Comparison of ENCODE assay signal across 9 cellular contexts in genomic region chrX:98077440-98077839, GRCh38.
"Had no signal": no experiment of that assay in that cellular context is flagged by ENCODE, and none has a peak within 500 bp of the region (broad histone marks: within the 10 kb centered on the region; RNA-seq: fewer than 3 reads in every experiment).

No MANE protein-coding gene starts in this region.

- H3K27ac Mint-ChIP-seq: IgD-negative memory B cell had no signal

- H3K27me3 Mint-ChIP-seq: IgD-negative memory B cell had no signal

- DNase-seq: IMR-90, Karpas-422, KBM-7, KG1 had no signal

- H3K4me1 Mint-ChIP-seq: IgD-negative memory B cell had no signal

- H3K9ac ChIP-seq: KMS-11 had no signal

- H3K36me3 Mint-ChIP-seq: IgD-negative memory B cell had no signal

- FAIRE-seq: HepG2, HTR-8/SVneo had no signal

- H3K4me2 ChIP-seq: KMS-11 had no signal

- H3K4me3 Mint-ChIP-seq: IgD-negative memory B cell had no signal

- ATAC-seq: HepG2 had no signal

- H3K27ac ChIP-seq: HL-60, KMS-11 had no signal
